ENCODE assay signal across 12 cellular contexts in the genomic region with DNA sequence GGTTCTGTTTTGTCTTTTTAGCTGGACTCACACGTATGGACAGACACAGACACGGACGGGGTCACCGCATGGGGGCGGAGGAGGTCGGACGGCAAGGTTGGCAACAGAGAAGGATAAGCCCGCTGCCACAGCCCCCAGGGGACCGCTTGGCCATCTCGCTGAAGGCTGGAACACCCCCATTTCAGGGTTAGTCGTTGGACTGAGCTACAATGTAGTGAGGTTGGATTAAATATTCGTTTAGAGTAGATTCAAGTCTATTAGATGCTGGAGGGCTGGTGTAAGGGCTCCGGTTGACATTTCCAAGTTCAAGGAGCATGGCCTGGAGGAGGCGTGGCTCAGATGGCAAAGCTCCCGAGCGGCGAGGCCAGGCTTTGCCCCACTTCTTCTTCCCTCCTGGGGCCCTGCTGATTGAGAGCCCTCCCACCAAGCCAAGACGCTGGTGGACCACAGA. TPM values are rescaled to one million over a fixed set of nuclear protein-coding genes. Genes with fewer than 3 reads are reported as not detected.
A peak's percentile ranks its signal among the peaks of the same experiment; 100 is the strongest.
DNase-seq lines count a peak whose midpoint lies in the region; ATAC-seq, FAIRE-seq and TF ChIP-seq lines count a peak whose summit lies in the region.
"Had no signal": no experiment of that assay in that cellular context is flagged by ENCODE, and none has a peak within 500 bp of the region (broad histone marks: within the 10 kb centered on the region; RNA-seq: fewer than 3 reads in every experiment).

No MANE protein-coding gene starts in this region.

- H2AFZ ChIP-seq in K562 (ENCODE audit: low read depth, low read length): no peak overlapping the region
- H2AFZ ChIP-seq in HepG2 (ENCODE audit: low read length): no peak overlapping the region
- no peak overlapping the region for H2AFZ ChIP-seq in smooth muscle cell (ENCODE audit: low read depth)

- peaks cover 3 to 41% of the 10 kb centered on the region in 2 experiments; a peak in 4 of 5 replicates for H3K4me1 ChIP-seq in K562 (replicated peaks in 1 of 2; ENCODE audit: control insufficient read depth in 2 of 2, insufficient read depth in 2 of 2, low read length in 2 of 2)
- H3K4me1 ChIP-seq in HepG2 (ENCODE audit: insufficient read depth, low read length): peaks cover 47% of the 10 kb centered on the region
- no peaks in the 10 kb centered on the region for H3K4me1 ChIP-seq in smooth muscle cell (ENCODE audit: low read depth)

- no peaks in the 10 kb centered on the region for H3K36me3 Mint-ChIP-seq in glutamatergic neuron (ENCODE audit: unreplicated experiment)
- H3K36me3 Mint-ChIP-seq: activated naive CD4-positive, alpha-beta T cell treated with anti-CD3 and anti-CD28 coated beads, Interleukin-2, amount 50 U/mL, for 24 hours had no signal

- peaks cover 5% of the 10 kb centered on the region for H3K4me1 Mint-ChIP-seq in glutamatergic neuron (ENCODE audit: low read depth, unreplicated experiment)
- H3K4me1 Mint-ChIP-seq: activated CD4-positive, alpha-beta T cell treated with anti-CD3 and anti-CD28 coated beads for 36 hours; activated naive CD4-positive, alpha-beta T cell treated with anti-CD3 and anti-CD28 coated beads, Interleukin-2, amount 50 U/mL, for 24 hours; B cell had no signal

- H3K36me3 ChIP-seq in H7 (replicated peaks; ENCODE audit: control insufficient read depth, insufficient read depth, low read length): no peaks in the 10 kb centered on the region
- no peaks in the 10 kb centered on the region for H3K36me3 ChIP-seq in K562 (ENCODE audit: control insufficient read depth, insufficient read depth, low read length)
- H3K36me3 ChIP-seq in HepG2 (replicated peaks in 1 of 2; ENCODE audit: control insufficient read depth in 1 of 2, insufficient read depth in 2 of 2, low read length in 2 of 2): no peaks in the 10 kb centered on the region
- H3K36me3 ChIP-seq in smooth muscle cell (ENCODE audit: low read depth): no peaks in the 10 kb centered on the region

- in situ Hi-C loops in K562 (cut with MboI) (no loop called here), HepG2 (cut with HindIII; ENCODE audit: extremely low pct_ligation_motif_present, low pct_unique_long_range_greater_than_20kb) (no loop called here)

- POLR2A ChIA-PET in K562 (lab: Yijun Ruan, JAX) (interaction anchor here (0.5 to 1.3 kb wide), 3 partner anchors 9 to 452 kb away, joined by 3 to 6 read pairs (median 3); no protein-coding TSS in a partner anchor), HepG2 (lab: Yijun Ruan, JAX) (interaction anchor here (1.3 kb wide), 1 partner anchor 34 kb away, joined by 3 read pairs; no protein-coding TSS in a partner anchor)

- TF ChIP-seq EP300 in K562 (IDR thresholded peaks at IDR 0.05; ENCODE audit: low read length) (no peak), HepG2 (IDR thresholded peaks at IDR 0.05; ENCODE audit: low read depth in 2 of 2, low read length in 2 of 2) (no peak), HepG2 (CRISPR knock-in tag; IDR thresholded peaks at IDR 0.05; ENCODE audit: borderline replicate concordance) (no peak)

- H3F3A ChIP-seq in smooth muscle cell (ENCODE audit: low read depth): peaks cover 20% of the 10 kb centered on the region

- H3K27me3 ChIP-seq in H7 (ENCODE audit: control insufficient read depth, insufficient read depth, low read length) (no peaks in the 10 kb centered on the region), K562 (ENCODE audit: control insufficient read depth in 2 of 2, insufficient read depth in 2 of 2, low read length in 2 of 2) (peaks cover 0 to 20% of the 10 kb centered on the region in 2 experiments; a peak in 3 of 5 replicates), HepG2 (ENCODE audit: control insufficient read depth in 1 of 2, insufficient read depth in 2 of 2, low read length in 2 of 2) (no peaks in the 10 kb centered on the region), smooth muscle cell (ENCODE audit: low read depth) (no peaks in the 10 kb centered on the region)

- H4K20me1 ChIP-seq in K562 (replicated peaks; ENCODE audit: control insufficient read depth, insufficient read depth, low read length) (no peaks in the 10 kb centered on the region), HepG2 (ENCODE audit: insufficient read depth, low read length) (no peaks in the 10 kb centered on the region), smooth muscle cell (ENCODE audit: low read depth) (no peaks in the 10 kb centered on the region)

- H3K27ac ChIP-seq in K562 (ENCODE audit: extremely low read depth, low read depth, low read length) (no peak overlapping the region), HepG2 (ENCODE audit: extremely low read length, insufficient read depth, low read length) (peak overlapping the region; percentile 48), smooth muscle cell (ENCODE audit: low read depth) (peak overlapping the region; percentile 90)

- H3K27me3 Mint-ChIP-seq in glutamatergic neuron (ENCODE audit: unreplicated experiment): peaks cover 2% of the 10 kb centered on the region
- H3K27me3 Mint-ChIP-seq: activated CD4-positive, alpha-beta T cell treated with anti-CD3 and anti-CD28 coated beads for 36 hours; activated naive CD4-positive, alpha-beta T cell treated with anti-CD3 and anti-CD28 coated beads, Interleukin-2, amount 50 U/mL, for 24 hours; B cell had no signal

- FAIRE-seq in K562 (lab: Jason Lieb, UNC) (no peak), HepG2 (lab: Jason Lieb, UNC) (no peak)

- DNase-seq in H7 (peak; percentile 59), K562 (ENCODE audit: extremely low read depth in 1 of 4, low spot score in 3 of 4) (peak in 1 of 4 experiments; percentile 29), HepG2 (ENCODE audit: low spot score) (no peak), smooth muscle cell (lab: John Stamatoyannopoulos, UW; ENCODE audit: unreplicated experiment) (no peak), HT-29 (ENCODE audit: low spot score) (no peak), DMS 273 (lab: John Stamatoyannopoulos, UW; ENCODE audit: unreplicated experiment) (no peak), glutamatergic neuron (no peak)
- no peak for DNase-seq in stimulated activated CD4-positive, alpha-beta T cell treated with anti-CD3 and anti-CD28 coated beads, Interleukin-4, amount 100 ng/mL, for 24 hours
- DNase-seq: activated CD4-positive, alpha-beta T cell treated with anti-CD3 and anti-CD28 coated beads for 36 hours; stimulated activated naive CD4-positive, alpha-beta T cell treated with Interleukin-2 at 50 U/mL for 16 hours had no signal

- no peak overlapping the region for H3K4me3 Mint-ChIP-seq in glutamatergic neuron (ENCODE audit: unreplicated experiment)
- H3K4me3 Mint-ChIP-seq: activated CD4-positive, alpha-beta T cell treated with anti-CD3 and anti-CD28 coated beads for 36 hours; activated naive CD4-positive, alpha-beta T cell treated with anti-CD3 and anti-CD28 coated beads, Interleukin-2, amount 50 U/mL, for 24 hours; B cell had no signal

- WGBS in K562 (ENCODE audit: insufficient coverage, low coverage, missing lambda C conversion rate): 41% methylated on average over 18 of the region's 18 CpGs
- 90% methylated on average over 17 of the region's 18 CpGs for WGBS in HepG2 (ENCODE audit: low lambda C conversion rate)
- WGBS in smooth muscle cell (ENCODE audit: low lambda C conversion rate): 71% methylated on average over 18 of the region's 18 CpGs

- TF ChIP-seq RAD21 in K562 (CRISPR knock-in tag; conservative IDR thresholded peaks at IDR 0.05 in 1 of 2, IDR thresholded peaks at IDR 0.05 in 1 of 2) (no peak), HepG2 (CRISPR knock-in tag; IDR thresholded peaks at IDR 0.05) (no peak)

- peak overlapping the region in 1 of 2 experiments; percentile 59; a peak in 2 of 4 replicates for H3K9ac ChIP-seq in K562 (ENCODE audit: insufficient read depth in 1 of 2, low read depth in 2 of 2, low read length in 2 of 2)
- no peak overlapping the region; the same call in 1 of the 2 replicates for H3K9ac ChIP-seq in HepG2 (ENCODE audit: insufficient read depth, low read depth, low read length)
- peak overlapping the region; percentile 63 for H3K9ac ChIP-seq in smooth muscle cell (ENCODE audit: low read depth)

- H3K4me3 ChIP-seq in H7 (ENCODE audit: insufficient read depth, low read depth, low read length) (no peak overlapping the region), K562 (no peak overlapping the region), HepG2 (replicated peaks in 1 of 3; ENCODE audit: insufficient read depth in 1 of 3, low read depth in 2 of 3, low read length in 3 of 3) (no peak overlapping the region), smooth muscle cell (no peak overlapping the region)

- no peak overlapping the region for H3K27ac Mint-ChIP-seq in glutamatergic neuron (ENCODE audit: unreplicated experiment)
- H3K27ac Mint-ChIP-seq: activated CD4-positive, alpha-beta T cell treated with anti-CD3 and anti-CD28 coated beads for 36 hours; activated naive CD4-positive, alpha-beta T cell treated with anti-CD3 and anti-CD28 coated beads, Interleukin-2, amount 50 U/mL, for 24 hours; B cell had no signal

- BruUV-seq in K562 (replicated peaks; lab: Mats Ljungman, UMichigan) (no TSS peak), HepG2 (replicated peaks; lab: Mats Ljungman, UMichigan) (TSS peak; percentile 80)

- intact Hi-C loops in K562 (cut with micrococcal nuclease) (no loop called here), HepG2 (cut with micrococcal nuclease; ENCODE audit: unreplicated experiment) (no loop called here)

- H3K9me3 ChIP-seq in K562 (replicated peaks; ENCODE audit: control insufficient read depth, insufficient read depth, low read depth, low read length): no peaks in the 10 kb centered on the region; the same call in 1 of the 2 replicates
- no peaks in the 10 kb centered on the region for H3K9me3 ChIP-seq in HepG2 (ENCODE audit: low read length)
- no peaks in the 10 kb centered on the region for H3K9me3 ChIP-seq in smooth muscle cell (replicated peaks; ENCODE audit: low read depth)

- H3K4me2 ChIP-seq in K562 (ENCODE audit: insufficient read depth, low read length): no peak overlapping the region
- no peak overlapping the region; the same call in 1 of the 2 replicates for H3K4me2 ChIP-seq in HepG2 (ENCODE audit: low read depth, low read length)
- H3K4me2 ChIP-seq in smooth muscle cell: peak overlapping the region; percentile 65

- no peaks in the 10 kb centered on the region for H3K9me3 Mint-ChIP-seq in glutamatergic neuron (ENCODE audit: unreplicated experiment)
- H3K9me3 Mint-ChIP-seq: activated naive CD4-positive, alpha-beta T cell treated with anti-CD3 and anti-CD28 coated beads, Interleukin-2, amount 50 U/mL, for 24 hours had no signal

- no peaks in the 10 kb centered on the region for H3K79me2 ChIP-seq in K562 (ENCODE audit: control insufficient read depth, insufficient read depth, low read length)
- H3K79me2 ChIP-seq in HepG2 (ENCODE audit: insufficient read depth, low read length): no peaks in the 10 kb centered on the region
- H3K79me2 ChIP-seq in smooth muscle cell (ENCODE audit: low read depth): no peaks in the 10 kb centered on the region

- CTCF ChIA-PET in K562 (lab: Yijun Ruan, JAX; ENCODE audit: low intra/inter-chr PET ratio) (no interaction called here), HepG2 (lab: Yijun Ruan, JAX; ENCODE audit: low intra/inter-chr PET ratio, low total read pairs) (no interaction called here)

- TF ChIP-seq CTCF in K562 (IDR thresholded peaks at IDR 0.05 in 2 of 3, conservative IDR thresholded peaks at IDR 0.05 in 1 of 3; ENCODE audit: insufficient read depth in 2 of 3, low read depth in 1 of 3, low read length in 3 of 3) (peak in 1 of 3 experiments; percentile 31; a peak in 2 of 6 replicates), HepG2 (CRISPR knock-in tag; IDR thresholded peaks at IDR 0.05) (no peak), smooth muscle cell (IDR thresholded peaks at IDR 0.05; ENCODE audit: borderline replicate concordance, insufficient read depth, poor library complexity, severe bottlenecking) (no peak), glutamatergic neuron (IDR thresholded peaks at IDR 0.05; ENCODE audit: partially characterized antibody, unreplicated experiment) (no peak)

- no peaks in the 10 kb centered on the region for H3K9me1 ChIP-seq in K562 (ENCODE audit: control insufficient read depth, insufficient read depth, low read length)

- no peak for TF ChIP-seq POLR2A in K562 (conservative IDR thresholded peaks at IDR 0.05)
- no peak for TF ChIP-seq POLR2A in HepG2 (IDR thresholded peaks at IDR 0.05; ENCODE audit: insufficient read depth in 1 of 2, low read depth in 2 of 2, low read length in 2 of 2)

- ATAC-seq in K562 (peak; percentile 36; the same call in 1 of the 3 replicates), HepG2 (no peak)
- ATAC-seq: activated CD4-positive, alpha-beta T cell treated with anti-CD3 and anti-CD28 coated beads for 36 hours had no signal

RNA-seq across cellular contexts. Expression of gene PPIF, which starts 35.2 kb away (rescaled TPM):
- 78.6 and 87.5 TPM in 2 replicates for total RNA-seq in H7 (2014; rRNA removed; shearing (Covaris generic))
- 96.3 and 215 TPM in 2 replicates for total RNA-seq in K562 (2011; cell fraction: chromatin; rRNA removed; ENCODE audit: low replicate concordance)
- total RNA-seq in K562 (2011; cell fraction: nucleolus; rRNA removed): 144 and 155 TPM in 2 replicates
- total RNA-seq in K562 (2011; cell fraction: nucleoplasm; rRNA removed): 118 and 119 TPM in 2 replicates
- 53.4 and 69.8 TPM in 2 replicates for total RNA-seq in K562 (2014; rRNA removed)
- total RNA-seq in K562 (2014; rRNA removed; fragmentation: Illumina TruSeq; extraction: Trizol): 97.7 and 108 TPM in 2 replicates
- 117 and 119 TPM in 2 replicates for total RNA-seq in K562 (2015; rRNA removed; fragmentation: Illumina TruSeq; extraction: Trizol)
- total RNA-seq in K562 (2021): 235 and 239 TPM in 2 replicates
- 148 and 175 TPM in 2 replicates for polyA plus RNA-seq in K562 (2011; rRNA removed)
- polyA plus RNA-seq in K562 (2011; cell fraction: cytosol; rRNA removed): 202 and 255 TPM in 2 replicates
- polyA plus RNA-seq in K562 (2011; cell fraction: nucleus; rRNA removed): 198 and 337 TPM in 2 replicates
- 180 and 222 TPM in 2 replicates for polyA plus RNA-seq in K562 (2012)
- polyA plus RNA-seq in K562 (2014; fragmentation: Illumina TruSeq; extraction: Trizol): 250 and 287 TPM in 2 replicates
- polyA plus RNA-seq in K562 (2014; fragmentation: Nextera tagmentation; extraction: Ambion mirVana): 10 to 100 TPM; 40.9 to 51.1 TPM
- 154 and 168 TPM in 2 replicates for polyA plus RNA-seq in K562 (2014; rRNA removed)
- polyA minus RNA-seq in K562 (2011; rRNA and poly(A)+ RNA removed): 91.8 and 131 TPM in 2 replicates
- 98.9 and 104 TPM in 2 replicates for polyA minus RNA-seq in K562 (2011; cell fraction: cytosol; rRNA and poly(A)+ RNA removed)
- 116 and 136 TPM in 2 replicates for polyA minus RNA-seq in K562 (2011; cell fraction: nucleus; rRNA and poly(A)+ RNA removed)
- total RNA-seq in HepG2 (2016; rRNA removed; fragmentation: Illumina TruSeq; extraction: Trizol): 157 and 178 TPM in 2 replicates
- total RNA-seq in HepG2 (2016; cell fraction: cytosol; rRNA removed; fragmentation: Illumina TruSeq; extraction: Trizol; ENCODE audit: low read depth): 30.6 and 37.3 TPM in 2 replicates
- total RNA-seq in HepG2 (2016; cell fraction: insoluble cytoplasmic fraction; rRNA removed; fragmentation: Illumina TruSeq; extraction: Trizol): 154 and 176 TPM in 2 replicates
- total RNA-seq in HepG2 (2016; cell fraction: membrane; rRNA removed; fragmentation: Illumina TruSeq; extraction: Trizol): 93.6 and 97.6 TPM in 2 replicates
- 106 and 121 TPM in 2 replicates for total RNA-seq in HepG2 (2016; cell fraction: nucleus; rRNA removed; fragmentation: Illumina TruSeq; extraction: Trizol)
- polyA plus RNA-seq in HepG2 (2011; rRNA removed): 134 and 147 TPM in 2 replicates
- 144 and 156 TPM in 2 replicates for polyA plus RNA-seq in HepG2 (2011; cell fraction: cytosol; rRNA removed)
- polyA plus RNA-seq in HepG2 (2011; cell fraction: nucleus; rRNA removed): 229 and 231 TPM in 2 replicates
- 92.0 and 152 TPM in 2 replicates for polyA plus RNA-seq in HepG2 (2012)
- 48.0 and 48.3 TPM in 2 replicates for polyA plus RNA-seq in HepG2 (2016; cell fraction: cytosol; fragmentation: Illumina TruSeq; extraction: Trizol; ENCODE audit: low read depth)
- polyA plus RNA-seq in HepG2 (2016; cell fraction: insoluble cytoplasmic fraction; fragmentation: Illumina TruSeq; extraction: Trizol; ENCODE audit: low read depth): 270 and 301 TPM in 2 replicates
- 80.3 and 83.8 TPM in 2 replicates for polyA plus RNA-seq in HepG2 (2016; cell fraction: membrane; fragmentation: Illumina TruSeq; extraction: Trizol; ENCODE audit: low read depth)
- 218 and 229 TPM in 2 replicates for polyA plus RNA-seq in HepG2 (2016; cell fraction: nucleus; fragmentation: Illumina TruSeq; extraction: Trizol; ENCODE audit: insufficient read depth, low read depth)
- 220 and 249 TPM in 2 replicates for polyA minus RNA-seq in HepG2 (2011; rRNA and poly(A)+ RNA removed; ENCODE audit: low replicate concordance)
- 69.6 and 71.7 TPM in 2 replicates for polyA minus RNA-seq in HepG2 (2011; cell fraction: cytosol; rRNA and poly(A)+ RNA removed)
- polyA minus RNA-seq in HepG2 (2011; cell fraction: nucleus; rRNA and poly(A)+ RNA removed): 105 and 112 TPM in 2 replicates
- 24.3 and 28.5 TPM in 2 replicates for total RNA-seq in smooth muscle cell
- 29.7 and 35.2 TPM in 2 replicates for polyA plus RNA-seq in smooth muscle cell
- 58.3 and 65.8 TPM in 2 replicates for total RNA-seq in HT-29 (2014; rRNA removed; shearing (Covaris generic))
- 24.2 TPM for total RNA-seq in glutamatergic neuron (ENCODE audit: unreplicated experiment)
